In the genomic region with DNA sequence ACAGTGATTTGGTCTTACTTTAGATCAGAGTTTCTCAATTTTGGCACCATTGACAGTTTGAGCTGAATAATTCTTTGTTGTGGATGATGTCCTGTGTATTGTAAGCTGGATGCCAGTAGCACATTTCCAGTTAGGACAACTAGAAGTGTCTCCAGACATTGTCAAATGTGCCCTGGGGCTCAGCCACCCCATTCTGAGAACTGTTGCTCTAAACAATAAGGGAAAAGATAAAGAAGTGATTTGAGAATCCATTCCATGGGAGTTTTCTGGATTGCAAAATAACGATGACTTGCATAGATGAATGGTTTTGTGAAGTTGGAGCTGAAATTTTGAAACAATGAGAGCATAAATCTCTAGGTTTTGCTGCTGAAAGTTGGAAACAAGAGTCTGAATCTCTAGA, we compare ENCODE assay signal across 17 cellular contexts. TPM values are rescaled to one million over a fixed set of nuclear protein-coding genes. Genes with fewer than 3 reads are reported as not detected.
DNase-seq lines count a peak whose midpoint lies in the region; ATAC-seq and TF ChIP-seq lines count a peak whose summit lies in the region.
"Had no signal": no experiment of that assay in that cellular context is flagged by ENCODE, and none has a peak within 500 bp of the region (broad histone marks: within the 10 kb centered on the region; RNA-seq: fewer than 3 reads in every experiment).

No MANE protein-coding gene starts in this region.

- H3K4me3 ChIP-seq in adipocyte (ENCODE audit: low read length) (no peak overlapping the region), osteoblast (ENCODE audit: insufficient read depth, low read length) (no peak overlapping the region)
- no peak overlapping the region for H3K4me3 ChIP-seq in effector memory CD4-positive, alpha-beta T cell (ENCODE audit: insufficient read depth, low read depth, low read length, poor library complexity, severe bottlenecking)
- H3K4me3 ChIP-seq: tibial artery had no signal

- peaks cover 25% of the 10 kb centered on the region for H3K4me1 ChIP-seq in adipocyte (ENCODE audit: control insufficient read depth, insufficient read depth, low read length)
- H3K4me1 ChIP-seq in osteoblast (ENCODE audit: insufficient read depth, low read length), result peaks cover 8% of the 10 kb centered on the region
- no peaks in the 10 kb centered on the region for H3K4me1 ChIP-seq in effector memory CD4-positive, alpha-beta T cell (ENCODE audit: control insufficient read depth, insufficient read depth, low read length, poor library complexity, severe bottlenecking)
- H3K4me1 ChIP-seq: tibial artery had no signal

- intact Hi-C loops in CD14-positive monocyte (cut with micrococcal nuclease), result no loop called here
- intact Hi-C loops in left cardiac atrium (cut with DNase I), result no loop called here

- DNase-seq in CD14-positive monocyte (ENCODE audit: low spot score) (no peak), adipocyte (ENCODE audit: low read depth) (peak; percentile 63), fibroblast of gingiva (ENCODE audit: low read depth) (peak; percentile 11), osteoblast (ENCODE audit: insufficient read length, low spot score, missing footprints) (no peak), left cardiac atrium (no peak), cerebellum (ENCODE audit: low spot score) (no peak), NCI-H1694 treated with DMSO at 0.1 percent for 48 hours (lab: John Stamatoyannopoulos, UW) (no peak)
- DNase-seq in effector memory CD4-positive, alpha-beta T cell, result no peak
- DNase-seq: activated effector memory CD4-positive, alpha-beta T cell treated with Interleukin-2 at 50 U/mL for 16 hours; amniotic stem cell; left ventricle myocardium superior; NCI-H1105 treated with DMSO at 0.1 percent for 48 hours; NCI-H2107; NCI-H69; tibial artery had no signal

- peaks cover 26% of the 10 kb centered on the region for H3K36me3 ChIP-seq in adipocyte (ENCODE audit: control insufficient read depth, insufficient read depth, low read length, severe bottlenecking)
- peaks cover 34% of the 10 kb centered on the region for H3K36me3 ChIP-seq in osteoblast (ENCODE audit: insufficient read depth, low read length)
- H3K36me3 ChIP-seq in effector memory CD4-positive, alpha-beta T cell (ENCODE audit: control insufficient read depth, insufficient read depth, low read length), result peaks cover 59% of the 10 kb centered on the region

- no peaks in the 10 kb centered on the region for H4K20me1 ChIP-seq in osteoblast (ENCODE audit: insufficient read depth, low read length)

- peaks cover 5% of the 10 kb centered on the region for H3K4me1 Mint-ChIP-seq in CD14-positive monocyte
- H3K4me1 Mint-ChIP-seq: B cell had no signal

- H3K9me3 ChIP-seq in adipocyte (ENCODE audit: control insufficient read depth, low read length), result no peaks in the 10 kb centered on the region
- no peaks in the 10 kb centered on the region for H3K9me3 ChIP-seq in osteoblast (ENCODE audit: low read depth, low read length)
- no peaks in the 10 kb centered on the region for H3K9me3 ChIP-seq in effector memory CD4-positive, alpha-beta T cell (ENCODE audit: control insufficient read depth, low read length)
- H3K9me3 ChIP-seq: neutrophil, tibial artery had no signal

- H3K27ac ChIP-seq in osteoblast (ENCODE audit: low read depth, low read length), result peak overlapping the region; percentile 14
- no peak overlapping the region for H3K27ac ChIP-seq in effector memory CD4-positive, alpha-beta T cell (ENCODE audit: insufficient read depth, low read length, poor library complexity, severe bottlenecking)
- H3K27ac ChIP-seq: neutrophil, tibial artery had no signal

- H3K9ac ChIP-seq in adipocyte (ENCODE audit: low read length), result peak overlapping the region; percentile 38

- peaks cover 69 to 70% of the 10 kb centered on the region in 2 donors for H3K36me3 Mint-ChIP-seq in CD14-positive monocyte

- no peak overlapping the region for H2AFZ ChIP-seq in osteoblast (ENCODE audit: low read length)

- H3K27me3 ChIP-seq in adipocyte (replicated peaks; ENCODE audit: control insufficient read depth, insufficient read depth, low read length), result no peaks in the 10 kb centered on the region
- no peaks in the 10 kb centered on the region for H3K27me3 ChIP-seq in osteoblast (ENCODE audit: insufficient read depth, low read length)
- no peaks in the 10 kb centered on the region for H3K27me3 ChIP-seq in effector memory CD4-positive, alpha-beta T cell (replicated peaks; ENCODE audit: control insufficient read depth, insufficient read depth, low read length, poor library complexity, severe bottlenecking)
- H3K27me3 ChIP-seq: neutrophil, tibial artery had no signal

- H3K27me3 Mint-ChIP-seq in CD14-positive monocyte (ENCODE audit: low read depth in 3 of 3), result no peaks in the 10 kb centered on the region
- H3K27me3 Mint-ChIP-seq: B cell had no signal

- no peaks in the 10 kb centered on the region for H3K9me3 Mint-ChIP-seq in CD14-positive monocyte

- no peak overlapping the region for H3K4me2 ChIP-seq in osteoblast (ENCODE audit: insufficient read depth, low read length)

- TF ChIP-seq CTCF in CD14-positive monocyte (IDR thresholded peaks at IDR 0.05) (no peak), osteoblast (IDR thresholded peaks at IDR 0.05; ENCODE audit: extremely low read depth, low read depth, low read length) (no peak)

- H3K79me2 ChIP-seq in osteoblast (ENCODE audit: insufficient read depth, low read length), result no peaks in the 10 kb centered on the region

- no peak for ATAC-seq in left cardiac atrium
- ATAC-seq: left ventricle myocardium superior had no signal

- H3K27ac Mint-ChIP-seq in CD14-positive monocyte, result peak overlapping the region in 4 of 7 donors; percentile 26 to 70 (median 53)
- H3K27ac Mint-ChIP-seq: B cell had no signal

- H3K4me3 Mint-ChIP-seq in CD14-positive monocyte, result no peak overlapping the region
- H3K4me3 Mint-ChIP-seq: B cell had no signal

RNA-seq across cellular contexts. Expression of gene NUP205, which starts 44.6 kb away (rescaled TPM):
- 10 to 100 TPM; 10.9 to 13.7 TPM for polyA plus RNA-seq in CD14-positive monocyte
- total RNA-seq in osteoblast (29.5 and 33.7 TPM in 2 replicates), left cardiac atrium (10 to 100 TPM; 18.6 to 26.0 TPM), cerebellum (52.3 TPM)

Comparison
In these comparisons a context has a peak if more than half of its experiments do, and no peak if none do; other contexts are left out.
1. DNase-seq: peak in adipocyte (single experiment) and fibroblast of gingiva (single experiment); none in CD14-positive monocyte (single experiment), osteoblast (single experiment), left cardiac atrium (single experiment), cerebellum (single experiment), effector memory CD4-positive, alpha-beta T cell (0 of 3) and NCI-H1694 treated with DMSO at 0.1 percent for 48 hours (single experiment).